In genomic region chr17:21066394-21066793, GRCh38 we compare ENCODE assay signal across 15 cellular contexts.
"Had no signal": no experiment of that assay in that cellular context is flagged by ENCODE, and none has a peak within 500 bp of the region (broad histone marks: within the 10 kb centered on the region; RNA-seq: fewer than 3 reads in every experiment).

No MANE protein-coding gene starts in this region.

- H3K27ac Mint-ChIP-seq: nephron progenitor cell had no signal

- H3K4me3 ChIP-seq: body of pancreas, gastroesophageal sphincter, hepatocyte, thyroid gland had no signal

- H3K36me3 ChIP-seq: gastroesophageal sphincter, thyroid gland had no signal

- H3K27me3 ChIP-seq: body of pancreas, gastroesophageal sphincter, hepatocyte, thyroid gland had no signal

- H3K4me1 ChIP-seq: body of pancreas, gastroesophageal sphincter, thyroid gland had no signal

- H3K9me3 Mint-ChIP-seq: central memory CD8-positive, alpha-beta T cell had no signal

- H3K4me3 Mint-ChIP-seq: central memory CD8-positive, alpha-beta T cell; nephron progenitor cell had no signal

- ATAC-seq: body of pancreas, gastroesophageal sphincter, left ventricle myocardium superior had no signal

- H3K27me3 Mint-ChIP-seq: central memory CD8-positive, alpha-beta T cell had no signal

- H3K9me3 ChIP-seq: body of pancreas, gastroesophageal sphincter, thyroid gland had no signal

- H3K4me1 Mint-ChIP-seq: central memory CD8-positive, alpha-beta T cell had no signal

- H2AFZ ChIP-seq: hepatocyte had no signal

- H3K4me2 ChIP-seq: hepatocyte had no signal

- H3K27ac ChIP-seq: body of pancreas, gastroesophageal sphincter, hepatocyte, thyroid gland had no signal

- DNase-seq: activated naive CD4-positive, alpha-beta T cell treated with anti-CD3 and anti-CD28 coated beads, Interleukin-2, amount 50 U/mL, for 16 hours; activated T-cell treated with anti-CD3 and anti-CD28 coated beads, Interleukin-2, amount 50 U/mL, for 1 hour; amniotic stem cell; body of pancreas; cortex of kidney; effector CD8-positive, alpha-beta T cell; kidney; left ventricle myocardium superior; mesenchymal stem cell; nephron progenitor cell; stimulated activated CD4-positive, alpha-beta T cell treated with anti-CD3 and anti-CD28 coated beads, Interleukin-4, amount 100 ng/mL, for 24 hours; thyroid gland had no signal
